8 cellular contexts compared by ENCODE assay signal in genomic region chr1:208731976-208732821, GRCh38.
A peak's percentile ranks its signal among the peaks of the same experiment; 100 is the strongest.
DNase-seq lines count a peak whose midpoint lies in the region; ATAC-seq and TF ChIP-seq lines count a peak whose summit lies in the region.

No MANE protein-coding gene starts in this region.

- H3K9me3 Mint-ChIP-seq in WTC11 = no peaks in the 10 kb centered on the region

- TF ChIP-seq CTCF in KMS-11 (conservative IDR thresholded peaks at IDR 0.05; ENCODE audit: low read depth, low read length) (peak; percentile 52), mammary epithelial cell (conservative IDR thresholded peaks at IDR 0.05 in 1 of 2, IDR thresholded peaks at IDR 0.05 in 1 of 2; ENCODE audit: extremely low read depth in 1 of 2, insufficient read depth in 1 of 2, low read depth in 1 of 2, low read length in 2 of 2) (no peak), WTC11 (IDR thresholded peaks at IDR 0.05) (no peak)

- H3K27ac Mint-ChIP-seq in WTC11 = no peak overlapping the region

- no peak for DNase-seq in mammary epithelial cell
- no peak for DNase-seq in ureter (ENCODE audit: low spot score)
- no peak for DNase-seq in G401 (ENCODE audit: low spot score)
- no peak for DNase-seq in WTC11 (ENCODE audit: low spot score)
- no peak for DNase-seq in mesenteric fat pad (ENCODE audit: low spot score)

- H3K4me1 ChIP-seq in KMS-11 (ENCODE audit: low read depth, poor library complexity, severe bottlenecking) = peaks cover 26% of the 10 kb centered on the region
- no peaks in the 10 kb centered on the region for H3K4me1 ChIP-seq in mammary epithelial cell (ENCODE audit: insufficient read depth, low read length)

- no TSS peak for BruUV-seq in mammary epithelial cell (replicated peaks; lab: Mats Ljungman, UMichigan)

- H3K4me2 ChIP-seq in KMS-11 = peak overlapping the region; percentile 79
- H3K4me2 ChIP-seq in mammary epithelial cell (ENCODE audit: insufficient read depth, low read depth, low read length) = peak overlapping the region; percentile 68

- H3K79me2 ChIP-seq in KMS-11 (ENCODE audit: insufficient read depth, low read depth) (no peaks in the 10 kb centered on the region), mammary epithelial cell (ENCODE audit: insufficient read depth, low read length) (no peaks in the 10 kb centered on the region)

- H3K9me3 ChIP-seq in mammary epithelial cell (replicated peaks; ENCODE audit: insufficient read depth, low read length) = no peaks in the 10 kb centered on the region

- no peaks in the 10 kb centered on the region for H3K36me3 ChIP-seq in KMS-11 (ENCODE audit: insufficient read depth)
- no peaks in the 10 kb centered on the region for H3K36me3 ChIP-seq in mammary epithelial cell (ENCODE audit: insufficient read depth, low read length)

- WGBS in mammary epithelial cell (ENCODE audit: low coverage, missing lambda C conversion rate) = 0% methylated on average over 4 of the region's 4 CpGs

- H3K27ac ChIP-seq in KMS-11 (peak overlapping the region; percentile 6; the same call in 1 of the 2 replicates), mammary epithelial cell (ENCODE audit: insufficient read depth, low read depth, low read length) (no peak overlapping the region)

- CTCF ChIA-PET in mammary epithelial cell (lab: Charles Lee; ENCODE audit: low non-redundant PET) (no interaction called here), WTC11 (lab: Charles Lee) (no interaction called here)

- H3K9ac ChIP-seq in KMS-11 (peak overlapping the region; percentile 8; the same call in 1 of the 2 replicates), mammary epithelial cell (ENCODE audit: insufficient read depth, low read length) (no peak overlapping the region)

- dilution Hi-C loops in mammary epithelial cell (cut with HindIII; ENCODE audit: low sequenced_read_pairs) = no loop called here

- H3K4me3 ChIP-seq in KMS-11 (IDR thresholded peaks at IDR 0.05; ENCODE audit: insufficient read depth, low read depth, low read length) (peak overlapping the region; percentile 90), mammary epithelial cell (replicated peaks in 1 of 3; ENCODE audit: insufficient read depth in 1 of 3, low read depth in 2 of 3, low read length in 3 of 3) (peak overlapping the region; percentile 24 to 52 (median 29))

- intact Hi-C loops in mammary epithelial cell (cut with micrococcal nuclease) = no loop called here

- H2AFZ ChIP-seq in KMS-11 (ENCODE audit: low read depth) (peak overlapping the region; percentile 64), mammary epithelial cell (ENCODE audit: low read depth, low read length) (peak overlapping the region; percentile 90)

- peaks cover 9% of the 10 kb centered on the region for H3K4me1 Mint-ChIP-seq in WTC11

- H4K20me1 ChIP-seq in KMS-11 (ENCODE audit: insufficient read depth) (no peaks in the 10 kb centered on the region), mammary epithelial cell (ENCODE audit: insufficient read depth, low read length) (no peaks in the 10 kb centered on the region)

- no peak overlapping the region for H3K4me3 Mint-ChIP-seq in WTC11

- ATAC-seq in GM18499 (IDR thresholded peaks at IDR 0.05; ENCODE audit: insufficient read depth, unreplicated experiment) = peak; percentile 79
- ATAC-seq in GM21447 (IDR thresholded peaks at IDR 0.05; ENCODE audit: unreplicated experiment) = peak; percentile 96
- ATAC-seq in WTC11 = no peak

- in situ Hi-C loops in mammary epithelial cell (cut with MboI; ENCODE audit: low sequenced_read_pairs in 2 of 2) = no loop called here
- in situ Hi-C loops in G401 (cut with HindIII; ENCODE audit: low sequenced_read_pairs) = no loop called here

- POLR2A ChIA-PET in WTC11 (lab: Charles Lee) = no interaction called here

- H3K36me3 Mint-ChIP-seq in WTC11 = no peaks in the 10 kb centered on the region

- H3K27me3 ChIP-seq in KMS-11 (ENCODE audit: insufficient read depth, low read depth) = no peaks in the 10 kb centered on the region
- peaks cover 4% of the 10 kb centered on the region for H3K27me3 ChIP-seq in mammary epithelial cell (ENCODE audit: insufficient read depth, low read length)

- no peaks in the 10 kb centered on the region for H3K27me3 Mint-ChIP-seq in WTC11 (ENCODE audit: low read depth)

TF ChIP-seq in WTC11, 78 proteins besides CTCF, POLR2A, EP300 and RAD21 (continues in another document):
- TF ChIP-seq USF1 (CRISPR knock-in tag; IDR thresholded peaks at IDR 0.05) (no peak), NR1H2 (CRISPR knock-in tag; IDR thresholded peaks at IDR 0.05) (no peak), HMGA2 (CRISPR knock-in tag; IDR thresholded peaks at IDR 0.05) (no peak), MLX (CRISPR knock-in tag; IDR thresholded peaks at IDR 0.05) (no peak), KAT7 (CRISPR knock-in tag; IDR thresholded peaks at IDR 0.05; ENCODE audit: borderline replicate concordance) (no peak), NFYB (CRISPR knock-in tag; conservative IDR thresholded peaks at IDR 0.05; ENCODE audit: low read depth) (no peak), ZNF532 (CRISPR knock-in tag; IDR thresholded peaks at IDR 0.05; ENCODE audit: borderline replicate concordance) (no peak), HMGXB4 (CRISPR knock-in tag; IDR thresholded peaks at IDR 0.05) (no peak)
